8 cellular contexts compared by ENCODE assay signal in genomic region chr9:127980706-127981558, GRCh38. TPM values are rescaled to one million over a fixed set of nuclear protein-coding genes. Genes with fewer than 3 reads are reported as not detected.
A peak's percentile ranks its signal among the peaks of the same experiment; 100 is the strongest.
DNase-seq lines count a peak whose midpoint lies in the region; TF ChIP-seq lines count a peak whose summit lies in the region.

EEIG1 (minus strand) TSS chr9:127980989; CDS start chr9:127980137, 852 bp downstream.

- no peak within 1 kb of the TSS for H2BK20ac ChIP-seq in H9 (ENCODE audit: low read depth, low read length, poor library complexity, severe bottlenecking)

- H3K27ac ChIP-seq in H9 (ENCODE audit: insufficient read length, low read depth, low read length) (peak within 1 kb of the TSS; percentile 35), MM.1S (ENCODE audit: low read length) (peak within 1 kb of the TSS; percentile 66; the same call in 1 of the 2 replicates), neural cell (ENCODE audit: low read length) (peak within 1 kb of the TSS; percentile 95)

- H3K56ac ChIP-seq in H9 (ENCODE audit: insufficient read length, low read depth, low read length) = no peak within 1 kb of the TSS

- H3K9ac ChIP-seq in ES-I3 (ENCODE audit: low read depth, low read length) = peak within 1 kb of the TSS; percentile 91
- H3K9ac ChIP-seq in H9 (ENCODE audit: extremely low read depth, insufficient read length, low read length) = peak within 1 kb of the TSS; percentile 61
- H3K9ac ChIP-seq in MM.1S (ENCODE audit: low read length) = peak within 1 kb of the TSS; percentile 73
- H3K9ac ChIP-seq in neural cell (ENCODE audit: low read length) = peak within 1 kb of the TSS; percentile 83

- H3K9me2 ChIP-seq in MM.1S (replicated peaks; ENCODE audit: insufficient read depth, low read length) (no peaks in the 10 kb centered on the region), neural cell (ENCODE audit: insufficient read depth, low read length) (no peaks in the 10 kb centered on the region)

- H3K23me2 ChIP-seq in H9 (ENCODE audit: insufficient read length, low read depth, low read length, poor library complexity, severe bottlenecking) = peaks cover 19% of the 10 kb centered on the region

- WGBS in H9 (ENCODE audit: extremely low coverage, insufficient read length, low lambda C conversion rate) = no CpG with 5 or more reads among the region's 93 CpGs

- H2AFZ ChIP-seq in H9 (ENCODE audit: low read length) (no peak within 1 kb of the TSS), MM.1S (ENCODE audit: low read length) (peak within 1 kb of the TSS; percentile 99), neural cell (ENCODE audit: low read depth, low read length) (peak within 1 kb of the TSS; percentile 88)

- no peaks in the 10 kb centered on the region for H3K36me3 ChIP-seq in ES-I3 (ENCODE audit: insufficient read depth, low read length)
- H3K36me3 ChIP-seq in MM.1S (replicated peaks; ENCODE audit: insufficient read depth, low read length) = no peaks in the 10 kb centered on the region
- H3K36me3 ChIP-seq in neural cell (ENCODE audit: insufficient read depth, low read length) = no peaks in the 10 kb centered on the region

- H3K27me3 ChIP-seq in H9 (ENCODE audit: insufficient read depth, low read length) (no peaks in the 10 kb centered on the region), MM.1S (replicated peaks; ENCODE audit: insufficient read depth, low read length) (no peaks in the 10 kb centered on the region), neural cell (ENCODE audit: insufficient read depth, low read depth, low read length) (no peaks in the 10 kb centered on the region)

- H2BK15ac ChIP-seq in H9 (ENCODE audit: low read depth, low read length) = no peak within 1 kb of the TSS

- no peak within 1 kb of the TSS for H2BK5ac ChIP-seq in H9 (ENCODE audit: insufficient read length, low read length)

- H2BK120ac ChIP-seq in H9 (ENCODE audit: low read depth, low read length, poor library complexity, severe bottlenecking) = peak within 1 kb of the TSS; percentile 56

- no peak within 1 kb of the TSS for H4K8ac ChIP-seq in H9 (replicated peaks; ENCODE audit: insufficient read length, low read depth, low read length)

- H3K36me3 Mint-ChIP-seq in H9 (ENCODE audit: insufficient read depth in 1 of 3, low read depth in 3 of 3) = peaks cover 0 to 3% (median 0%) of the 10 kb centered on the region in 3 experiments; a peak in 1 of 7 replicates
- H3K36me3 Mint-ChIP-seq in stimulated activated naive CD8-positive, alpha-beta T cell treated with anti-CD3 and anti-CD28 coated beads, Interleukin-15, Interleukin-2, amounts not matched to agents 100 ng/mL and 50 ng/mL, for 24 hours (ENCODE audit: low read depth) = peaks cover 1% of the 10 kb centered on the region

- peak within 1 kb of the TSS; percentile 91 to 95 for H3K4me3 Mint-ChIP-seq in H9
- peak within 1 kb of the TSS; percentile 93 for H3K4me3 Mint-ChIP-seq in stimulated activated naive CD8-positive, alpha-beta T cell treated with anti-CD3 and anti-CD28 coated beads, Interleukin-15, Interleukin-2, amounts not matched to agents 100 ng/mL and 50 ng/mL, for 24 hours

- H3K14ac ChIP-seq in H9 (ENCODE audit: insufficient read depth, low read length) = peak within 1 kb of the TSS; percentile 70; the same call in 1 of the 2 replicates

- H3K79me1 ChIP-seq in H9 (ENCODE audit: insufficient read depth, low read depth, low read length, poor library complexity, severe bottlenecking) = peaks cover 6% of the 10 kb centered on the region

- H3K9me3 ChIP-seq in ES-I3 (ENCODE audit: control insufficient read depth, insufficient read depth, low read length) (no peaks in the 10 kb centered on the region), H9 (ENCODE audit: control insufficient read depth, low read depth, low read length) (no peaks in the 10 kb centered on the region), MM.1S (replicated peaks; ENCODE audit: insufficient read depth, low read length) (no peaks in the 10 kb centered on the region), neural cell (ENCODE audit: low read length) (no peaks in the 10 kb centered on the region)

- DNase-seq in H9 (peak; percentile 97), MM.1S (peak; percentile 94), SIG-M5 (lab: John Stamatoyannopoulos, UW) (peak; percentile 46), fibroblast of the conjunctiva (ENCODE audit: low read depth) (peak; percentile 78)
- peak; percentile 99 for DNase-seq in activated effector memory CD4-positive, alpha-beta T cell treated with anti-CD3 and anti-CD28 coated beads, Interleukin-2, amount 50 U/mL, for 16 hours

- H3K27ac Mint-ChIP-seq in H9 = peak within 1 kb of the TSS; percentile 97 to 99 (median 98)
- peak within 1 kb of the TSS; percentile 96 for H3K27ac Mint-ChIP-seq in stimulated activated naive CD8-positive, alpha-beta T cell treated with anti-CD3 and anti-CD28 coated beads, Interleukin-15, Interleukin-2, amounts not matched to agents 100 ng/mL and 50 ng/mL, for 24 hours

- H3K4me1 ChIP-seq in ES-I3 (ENCODE audit: insufficient read depth, low read length) = peaks cover 21% of the 10 kb centered on the region
- H3K4me1 ChIP-seq in H9 (ENCODE audit: insufficient read depth, low read length) = peaks cover 7% of the 10 kb centered on the region
- H3K4me1 ChIP-seq in MM.1S (ENCODE audit: low read length) = peaks cover 22% of the 10 kb centered on the region

- H3K79me2 ChIP-seq in H9 (ENCODE audit: insufficient read depth, low read length) (peaks cover 23% of the 10 kb centered on the region; the same call in 1 of the 2 replicates), MM.1S (ENCODE audit: low read length) (peaks cover 49% of the 10 kb centered on the region), neural cell (replicated peaks; ENCODE audit: insufficient read depth, low read length) (peaks cover 43% of the 10 kb centered on the region)

- peak within 1 kb of the TSS; percentile 31 for H2BK12ac ChIP-seq in H9 (ENCODE audit: insufficient read length, low read depth, low read length)

- peak within 1 kb of the TSS; percentile 32 for H3K18ac ChIP-seq in H9 (ENCODE audit: insufficient read length, low read depth, low read length)

- H3K4me2 ChIP-seq in H9 (ENCODE audit: insufficient read depth, insufficient read length, low read length) = peak within 1 kb of the TSS; percentile 66
- peak within 1 kb of the TSS; percentile 91 for H3K4me2 ChIP-seq in MM.1S (ENCODE audit: low read depth, low read length)
- H3K4me2 ChIP-seq in neural cell (ENCODE audit: low read length) = peak within 1 kb of the TSS; percentile 92

- H3K4me3 ChIP-seq in MM.1S (ENCODE audit: low read length) = peak within 1 kb of the TSS; percentile 83
- H3K4me3 ChIP-seq in neural cell (ENCODE audit: low read length) = peak within 1 kb of the TSS; percentile 93

- peak within 1 kb of the TSS; percentile 69 for H3K4ac ChIP-seq in H9 (ENCODE audit: low read depth, low read length)

- peaks cover 38 to 54% of the 10 kb centered on the region in 2 experiments for H3K4me1 Mint-ChIP-seq in H9
- peaks cover 63% of the 10 kb centered on the region for H3K4me1 Mint-ChIP-seq in stimulated activated naive CD8-positive, alpha-beta T cell treated with anti-CD3 and anti-CD28 coated beads, Interleukin-15, Interleukin-2, amounts not matched to agents 100 ng/mL and 50 ng/mL, for 24 hours (ENCODE audit: low read depth)

- TF ChIP-seq CTCF in H9 (conservative IDR thresholded peaks at IDR 0.05) (no peak), MM.1S (IDR thresholded peaks at IDR 0.05; ENCODE audit: low read length) (no peak), neural cell (IDR thresholded peaks at IDR 0.05; ENCODE audit: poor library complexity, severe bottlenecking) (no peak)

- no peak within 1 kb of the TSS for H3K23ac ChIP-seq in H9 (ENCODE audit: insufficient read length, low read depth, low read length)

- H4K5ac ChIP-seq in H9 (ENCODE audit: insufficient read length, low read depth, low read length) = peak within 1 kb of the TSS; percentile 10

- no peaks in the 10 kb centered on the region for H3K27me3 Mint-ChIP-seq in H9 (ENCODE audit: low read depth)
- H3K27me3 Mint-ChIP-seq in stimulated activated naive CD8-positive, alpha-beta T cell treated with anti-CD3 and anti-CD28 coated beads, Interleukin-15, Interleukin-2, amounts not matched to agents 100 ng/mL and 50 ng/mL, for 24 hours = no peaks in the 10 kb centered on the region

- H3F3A ChIP-seq in MM.1S (ENCODE audit: insufficient read depth, low read length) (peaks cover 19% of the 10 kb centered on the region), neural cell (ENCODE audit: insufficient read depth, low read length, poor library complexity, severe bottlenecking) (no peaks in the 10 kb centered on the region)

- no peak within 1 kb of the TSS for H3T11ph ChIP-seq in H9 (ENCODE audit: low read length)

- H2AK5ac ChIP-seq in H9 (ENCODE audit: insufficient read length, low read length) = no peak within 1 kb of the TSS

- peak; percentile 41 for TF ChIP-seq EP300 in neural cell (conservative IDR thresholded peaks at IDR 0.05; ENCODE audit: poor library complexity, severe bottlenecking)

- no peaks in the 10 kb centered on the region for H3K9me3 Mint-ChIP-seq in H9
- H3K9me3 Mint-ChIP-seq in stimulated activated naive CD8-positive, alpha-beta T cell treated with anti-CD3 and anti-CD28 coated beads, Interleukin-15, Interleukin-2, amounts not matched to agents 100 ng/mL and 50 ng/mL, for 24 hours = no peaks in the 10 kb centered on the region

- no peaks in the 10 kb centered on the region for H4K20me1 ChIP-seq in H9 (ENCODE audit: control insufficient read depth, insufficient read depth, insufficient read length)
- H4K20me1 ChIP-seq in MM.1S (ENCODE audit: insufficient read depth, low read length) = 0 out of 2 replicates have a peak, but pooled peaks cover 3% of the 10 kb centered on the region
- peaks cover 18% of the 10 kb centered on the region for H4K20me1 ChIP-seq in neural cell (ENCODE audit: insufficient read depth)

- H4K91ac ChIP-seq in H9 (ENCODE audit: insufficient read length, low read depth, low read length) = no peak within 1 kb of the TSS

- no peak for TF ChIP-seq RAD21 in neural cell (conservative IDR thresholded peaks at IDR 0.05)

TF ChIP-seq in neural cell, 6 proteins besides CTCF, POLR2A, EP300 and RAD21 (continues in another document):
- peak; percentile 78 for TF ChIP-seq TAF1 (IDR thresholded peaks at IDR 0.05; ENCODE audit: low read depth)
- peak; percentile 24 for TF ChIP-seq MXI1 (conservative IDR thresholded peaks at IDR 0.05; ENCODE audit: poor library complexity, severe bottlenecking)
- no peak for TF ChIP-seq EZH2 (IDR thresholded peaks at IDR 0.05; ENCODE audit: borderline replicate concordance, insufficient read depth, low read length, poor library complexity, severe bottlenecking)
- no peak for TF ChIP-seq SMC3 (conservative IDR thresholded peaks at IDR 0.05; ENCODE audit: poor library complexity)
- peak; percentile 94 for TF ChIP-seq POLR2AphosphoS5 (IDR thresholded peaks at IDR 0.05)

RNA-seq across cellular contexts. Expression of gene EEIG1, which starts in this region (rescaled TPM):
- total RNA-seq in H9 (2021) = 52.3 and 59.5 TPM in 2 replicates
- 6.7 and 18.5 TPM in 2 replicates for polyA plus RNA-seq in neural cell
- 10.7 and 11.2 TPM in 2 replicates for polyA minus RNA-seq in neural cell

Comparison
In these comparisons a context has a peak if more than half of its experiments do, and no peak if none do; other contexts are left out.
1. Peak in every context shown above with its lines: DNase-seq, H3K4me3 ChIP-seq and H3K27ac ChIP-seq.
2. DNase-seq: peak in every context shown above with its lines; median percentile 99 in activated effector memory CD4-positive, alpha-beta T cell treated with anti-CD3 and anti-CD28 coated beads, Interleukin-2, amount 50 U/mL, for 16 hours; 97 in H9; 94 in MM.1S; 78 in fibroblast of the conjunctiva; 46 in SIG-M5.
3. H3K27ac ChIP-seq: peak in every context shown above with its lines; median percentile 95 in neural cell; 66 in MM.1S; 35 in H9.